ENCODE assay signal across 10 cellular contexts in genomic region chr10:93921338-93921737, GRCh38. TPM values are rescaled to one million over a fixed set of nuclear protein-coding genes. Genes with fewer than 3 reads are reported as not detected.
A peak's percentile ranks its signal among the peaks of the same experiment; 100 is the strongest.
DNase-seq lines count a peak whose midpoint lies in the region; ATAC-seq and TF ChIP-seq lines count a peak whose summit lies in the region.
"Had no signal": no experiment of that assay in that cellular context is flagged by ENCODE, and none has a peak within 500 bp of the region (broad histone marks: within the 10 kb centered on the region; RNA-seq: fewer than 3 reads in every experiment).

No MANE protein-coding gene starts in this region.

- no peaks in the 10 kb centered on the region for H3K27me3 ChIP-seq in BE2C
- no peaks in the 10 kb centered on the region for H3K27me3 ChIP-seq in HCT116 (ENCODE audit: insufficient read depth, low read length)
- H3K27me3 ChIP-seq in kidney epithelial cell (ENCODE audit: control insufficient read depth, insufficient read depth, low read length) = no peaks in the 10 kb centered on the region

- H3K9me3 ChIP-seq in BE2C = no peaks in the 10 kb centered on the region
- no peaks in the 10 kb centered on the region for H3K9me3 ChIP-seq in HCT116 (ENCODE audit: control insufficient read depth in 1 of 2, insufficient read depth in 1 of 2, low read depth in 1 of 2, low read length in 2 of 2)

- no peak overlapping the region for H3K4me3 Mint-ChIP-seq in activated CD8-positive, alpha-beta T cell treated with anti-CD3 and anti-CD28 coated beads, Interleukin-2, amount 10 ng/mL, durations not matched to agents 7 days and 5 days

- H3K4me1 ChIP-seq in BE2C (no peaks in the 10 kb centered on the region; the same call in none of the 2 replicates), HCT116 (ENCODE audit: control insufficient read depth in 1 of 2, insufficient read depth in 2 of 2, low read length in 2 of 2) (no peaks in the 10 kb centered on the region)

- H4K20me1 ChIP-seq in HCT116 (ENCODE audit: insufficient read depth) = no peaks in the 10 kb centered on the region

- no peaks in the 10 kb centered on the region for H3K27me3 Mint-ChIP-seq in activated CD8-positive, alpha-beta T cell treated with anti-CD3 and anti-CD28 coated beads, Interleukin-2, amount 10 ng/mL, durations not matched to agents 7 days and 5 days (ENCODE audit: low read depth)

- H3K36me3 Mint-ChIP-seq in activated CD8-positive, alpha-beta T cell treated with anti-CD3 and anti-CD28 coated beads, Interleukin-2, amount 10 ng/mL, durations not matched to agents 7 days and 5 days (ENCODE audit: low read depth) = no peaks in the 10 kb centered on the region
- H3K36me3 Mint-ChIP-seq: activated naive CD4-positive, alpha-beta T cell treated with anti-CD3 and anti-CD28 coated beads, Interleukin-2, amount 50 U/mL, for 72 hours had no signal

- no peaks in the 10 kb centered on the region for H3K4me1 Mint-ChIP-seq in activated CD8-positive, alpha-beta T cell treated with anti-CD3 and anti-CD28 coated beads, Interleukin-2, amount 10 ng/mL, durations not matched to agents 7 days and 5 days (ENCODE audit: low read depth)

- peak; percentile 36 for DNase-seq in BE2C
- DNase-seq in HCT116 (ENCODE audit: low read depth, low spot score) = no peak
- peak; percentile 38 for DNase-seq in activated CD8-positive, alpha-beta T cell treated with anti-CD3 and anti-CD28 coated beads, Interleukin-2, amount 10 ng/mL, durations not matched to agents 7 days and 5 days
- DNase-seq in kidney epithelial cell (ENCODE audit: low read depth) = no peak
- DNase-seq in coronary artery (ENCODE audit: low spot score) = no peak
- no peak for DNase-seq in NCI-H146 treated with DMSO at 0.1 percent for 48 hours (lab: John Stamatoyannopoulos, UW; ENCODE audit: unreplicated experiment)
- no peak for DNase-seq in G401 (ENCODE audit: low spot score)

- RAD21 ChIA-PET in HCT116 (lab: Charles Lee; ENCODE audit: low non-redundant PET in 1 of 2, low total read pairs in 2 of 2, uncharacterized antibody in 2 of 2, unreplicated experiment in 2 of 2) = no interaction called here

- TF ChIP-seq CTCF in BE2C (IDR thresholded peaks at IDR 0.05; ENCODE audit: low read depth, low read length) (peak; percentile 55), HCT116 (IDR thresholded peaks at IDR 0.05 in 2 of 3, conservative IDR thresholded peaks at IDR 0.05 in 1 of 3; ENCODE audit: borderline replicate concordance in 1 of 3, insufficient read depth in 1 of 3, low read depth in 2 of 3, low read length in 2 of 3) (peak in 2 of 3 experiments; percentile 61 to 63; a peak in 4 of 6 replicates), kidney epithelial cell (IDR thresholded peaks at IDR 0.05; ENCODE audit: insufficient read depth, low read length, poor library complexity, severe bottlenecking) (peak; percentile 29), coronary artery (IDR thresholded peaks at IDR 0.05) (no peak)

- no peaks in the 10 kb centered on the region for H3K36me3 ChIP-seq in BE2C
- H3K36me3 ChIP-seq in HCT116 (ENCODE audit: control insufficient read depth in 1 of 2, insufficient read depth in 2 of 2, low read length in 2 of 2) = no peaks in the 10 kb centered on the region
- H3K36me3 ChIP-seq in kidney epithelial cell (ENCODE audit: control insufficient read depth, insufficient read depth, low read length) = no peaks in the 10 kb centered on the region

- ATAC-seq in HCT116 (no peak), GM21528 (IDR thresholded peaks at IDR 0.05; ENCODE audit: low FRiP score, unreplicated experiment) (no peak)
- ATAC-seq in activated CD8-positive, alpha-beta T cell treated with anti-CD3 and anti-CD28 coated beads, Interleukin-2, amount 10 ng/mL, durations not matched to agents 7 days and 5 days = no peak
- ATAC-seq: activated naive CD4-positive, alpha-beta T cell treated with anti-CD3 and anti-CD28 coated beads, Interleukin-2, amount 50 U/mL, for 72 hours had no signal

- CTCF ChIA-PET in HCT116 (lab: Charles Lee) = interaction anchor here (0.6 to 3.4 kb wide), 6 partner anchors 12 to 523 kb away, joined by 3 to 17 read pairs (median 6); no protein-coding TSS in a partner anchor
- CTCF ChIA-PET in activated CD8-positive, alpha-beta T cell treated with anti-CD3 and anti-CD28 coated beads, Interleukin-2, amount 10 ng/mL, durations not matched to agents 7 days and 5 days (lab: Charles Lee) = interaction anchor here (0.7 to 1.7 kb wide), 7 partner anchors 18 to 399 kb away, joined by 3 to 9 read pairs (median 4); no protein-coding TSS in a partner anchor

- POLR2A ChIA-PET in HCT116 (lab: Charles Lee) = no interaction called here
- POLR2A ChIA-PET in activated CD8-positive, alpha-beta T cell treated with anti-CD3 and anti-CD28 coated beads, Interleukin-2, amount 10 ng/mL, durations not matched to agents 7 days and 5 days (lab: Charles Lee) = interaction anchor here (0.7 kb wide), 1 partner anchor 32 kb away, joined by 3 read pairs; no protein-coding TSS in a partner anchor

- H3K27ac ChIP-seq in HCT116 (ENCODE audit: low read depth, low read length) = no peak overlapping the region
- no peak overlapping the region for H3K27ac ChIP-seq in coronary artery

- BruUV-seq in HCT116 (replicated peaks; lab: Mats Ljungman, UMichigan) = no TSS peak

- H3K9me2 ChIP-seq in HCT116 (ENCODE audit: insufficient read depth) = no peaks in the 10 kb centered on the region

- H3K9me3 Mint-ChIP-seq in activated CD8-positive, alpha-beta T cell treated with anti-CD3 and anti-CD28 coated beads, Interleukin-2, amount 10 ng/mL, durations not matched to agents 7 days and 5 days (ENCODE audit: insufficient read depth) = no peaks in the 10 kb centered on the region
- H3K9me3 Mint-ChIP-seq: activated naive CD4-positive, alpha-beta T cell treated with anti-CD3 and anti-CD28 coated beads, Interleukin-2, amount 50 U/mL, for 72 hours had no signal

- peak; percentile 46 for TF ChIP-seq RAD21 in HCT116 (IDR thresholded peaks at IDR 0.05; ENCODE audit: low read depth)

- H3K79me2 ChIP-seq in HCT116 (ENCODE audit: insufficient read depth, low read length) = no peaks in the 10 kb centered on the region

- intact Hi-C loops in HCT116 (cut with micrococcal nuclease) = no loop called here

- no peak overlapping the region for H2AFZ ChIP-seq in HCT116 (ENCODE audit: low read depth, low read length, poor library complexity, severe bottlenecking)

- in situ Hi-C loops in G401 (cut with HindIII; ENCODE audit: low sequenced_read_pairs) = no loop called here

- no peak overlapping the region for H3K27ac Mint-ChIP-seq in activated CD8-positive, alpha-beta T cell treated with anti-CD3 and anti-CD28 coated beads, Interleukin-2, amount 10 ng/mL, durations not matched to agents 7 days and 5 days
- H3K27ac Mint-ChIP-seq: activated naive CD4-positive, alpha-beta T cell treated with anti-CD3 and anti-CD28 coated beads, Interleukin-2, amount 50 U/mL, for 72 hours had no signal

- H3K4me3 ChIP-seq in BE2C (ENCODE audit: low read depth, low read length) (no peak overlapping the region), HCT116 (replicated peaks in 1 of 2; ENCODE audit: low read depth in 1 of 2, low read length in 2 of 2) (no peak overlapping the region), kidney epithelial cell (ENCODE audit: low read depth, low read length) (no peak overlapping the region), coronary artery (no peak overlapping the region)
- H3K4me3 ChIP-seq: lung had no signal

- no peak overlapping the region for H3K4me2 ChIP-seq in HCT116 (ENCODE audit: low read length)

- H3K9ac ChIP-seq in HCT116 (ENCODE audit: low read length) = no peak overlapping the region

- TF ChIP-seq POLR2A in HCT116 (IDR thresholded peaks at IDR 0.05; ENCODE audit: borderline replicate concordance, extremely low read depth, insufficient read depth, insufficient read length) = no peak

TF ChIP-seq in HCT116, 20 proteins besides CTCF, POLR2A, EP300 and RAD21 (continues in another document):
- TF ChIP-seq TCF7L2 (IDR thresholded peaks at IDR 0.05; ENCODE audit: borderline replicate concordance, extremely low read depth, insufficient read depth, insufficient read length) = no peak
- no peak for TF ChIP-seq JUND (IDR thresholded peaks at IDR 0.05)
- TF ChIP-seq CEBPB (IDR thresholded peaks at IDR 0.05; ENCODE audit: low read depth) = no peak
- TF ChIP-seq SP1 (IDR thresholded peaks at IDR 0.05; ENCODE audit: low read depth) = no peak
- TF ChIP-seq CBX3 (IDR thresholded peaks at IDR 0.05; ENCODE audit: low read depth) = no peak
- TF ChIP-seq EGR1 (IDR thresholded peaks at IDR 0.05; ENCODE audit: low read depth) = no peak
- TF ChIP-seq POLR2AphosphoS5 (IDR thresholded peaks at IDR 0.05; ENCODE audit: low read depth, low read length) = no peak
- no peak for TF ChIP-seq SIN3A (IDR thresholded peaks at IDR 0.05; ENCODE audit: low read depth)
- TF ChIP-seq YY1 (IDR thresholded peaks at IDR 0.05; ENCODE audit: extremely low read depth, insufficient replicate concordance, low read depth, low read length) = no peak
- no peak for TF ChIP-seq ELF1 (IDR thresholded peaks at IDR 0.05; ENCODE audit: borderline replicate concordance, low read depth)
- TF ChIP-seq EZH2 (IDR thresholded peaks at IDR 0.05) = no peak
- TF ChIP-seq FOSL1 (IDR thresholded peaks at IDR 0.05; ENCODE audit: low read depth) = no peak

RNA-seq across cellular contexts. Expression of gene SLC35G1, which starts 27.6 kb away (rescaled TPM):
- polyA plus RNA-seq in BE2C (2012; ENCODE audit: insufficient read depth, insufficient read length, low read depth) = 13.7 TPM
- 9.4 TPM for total RNA-seq in HCT116 (2021; ENCODE audit: unreplicated experiment)
- 2.7 and 4.7 TPM in 2 replicates for polyA plus RNA-seq in HCT116 (2012)
- 1 to 10 TPM; 2.2 to 3.1 TPM for total RNA-seq in activated CD8-positive, alpha-beta T cell treated with anti-CD3 and anti-CD28 coated beads, Interleukin-2, amount 10 ng/mL, durations not matched to agents 7 days and 5 days
- total RNA-seq in kidney epithelial cell = 1.2 and 3.3 TPM in 2 replicates
- 5.6 and 7.9 TPM in 2 replicates for total RNA-seq in G401 (2014; rRNA removed; shearing (Covaris generic))

Comparison
In these comparisons a context has a peak if more than half of its experiments do, and no peak if none do; other contexts are left out.
1. DNase-seq: peak in BE2C (single experiment) and activated CD8-positive, alpha-beta T cell treated with anti-CD3 and anti-CD28 coated beads, Interleukin-2, amount 10 ng/mL, durations not matched to agents 7 days and 5 days (single experiment); none in HCT116 (single experiment), kidney epithelial cell (single experiment), coronary artery (single experiment), NCI-H146 treated with DMSO at 0.1 percent for 48 hours (single experiment) and G401 (single experiment).